Comparison of ENCODE assay signal across 8 cellular contexts in genomic region chr13:110397445-110397844, GRCh38.
DNase-seq lines count a peak whose midpoint lies in the region; ATAC-seq and TF ChIP-seq lines count a peak whose summit lies in the region.

No MANE protein-coding gene starts in this region.

- peak overlapping the region; percentile 29 for H3K27ac Mint-ChIP-seq in neural crest cell (ENCODE audit: unreplicated experiment)

- H3K79me2 ChIP-seq in SK-N-SH (ENCODE audit: insufficient read depth) = peaks cover 49% of the 10 kb centered on the region

- CTCF ChIA-PET in SK-N-SH (lab: Yijun Ruan, JAX) = interaction anchor here (0.8 to 4.3 kb wide), 2 partner anchors 14 to 150 kb away, joined by 3 to 21 read pairs; no protein-coding TSS in a partner anchor

- H3K9me2 ChIP-seq in SK-N-SH = no peaks in the 10 kb centered on the region

- H3K36me3 ChIP-seq in SK-N-SH (replicated peaks in 1 of 2; ENCODE audit: control insufficient read depth in 1 of 2, insufficient read depth in 2 of 2, low read length in 1 of 2) (no peaks in the 10 kb centered on the region), vagina (no peaks in the 10 kb centered on the region)

- 81% methylated on average over 9 of the region's 9 CpGs for WGBS in SK-N-SH (ENCODE audit: low lambda C conversion rate)

- peaks cover 73% of the 10 kb centered on the region for H3F3A ChIP-seq in SK-N-SH (replicated peaks; ENCODE audit: insufficient read depth)

- H3K27ac ChIP-seq in SK-N-SH (ENCODE audit: low read depth in 2 of 2, low read length in 1 of 2) (peak overlapping the region; percentile 40 to 94; a peak in 3 of 4 replicates), vagina (peak overlapping the region; percentile 89)

- TF ChIP-seq POLR2A in vagina (IDR thresholded peaks at IDR 0.05) = no peak

- peaks cover 16 to 53% of the 10 kb centered on the region in 2 experiments for H3K4me1 ChIP-seq in SK-N-SH (ENCODE audit: control insufficient read depth in 1 of 2, insufficient read depth in 2 of 2, low read depth in 1 of 2, low read length in 1 of 2)
- H3K4me1 ChIP-seq in vagina = peaks cover 39% of the 10 kb centered on the region

- H2AFZ ChIP-seq in SK-N-SH (ENCODE audit: low read depth) = no peak overlapping the region

- no peaks in the 10 kb centered on the region for H3K9me3 ChIP-seq in SK-N-SH
- H3K9me3 ChIP-seq in vagina = no peaks in the 10 kb centered on the region

- peaks cover 5% of the 10 kb centered on the region for H3K9me3 Mint-ChIP-seq in neural crest cell

- ATAC-seq in SK-N-SH treated with all-trans-retinoic acid at 6 μM for 48 hours (no peak), HG02798 (IDR thresholded peaks at IDR 0.05; ENCODE audit: poor library complexity, unreplicated experiment) (no peak), GM18858 (IDR thresholded peaks at IDR 0.05; ENCODE audit: unreplicated experiment) (no peak)

- H3K4me3 Mint-ChIP-seq in neural crest cell = peak overlapping the region; percentile 7

- DNase-seq in SK-N-SH (no peak), fibroblast of peridontal ligament (ENCODE audit: extremely low read depth) (peak; percentile 91), neural crest cell (ENCODE audit: low read depth, low spot score) (no peak), vagina (ENCODE audit: extremely low spot score in 2 of 2) (no peak), NCI-H146 treated with DMSO at 0.1 percent for 48 hours (lab: John Stamatoyannopoulos, UW; ENCODE audit: unreplicated experiment) (no peak)

- POLR2A ChIA-PET in SK-N-SH (lab: Yijun Ruan, JAX) = no interaction called here

- TF ChIP-seq EP300 in SK-N-SH (IDR thresholded peaks at IDR 0.05; ENCODE audit: borderline replicate concordance in 1 of 2, low read depth in 1 of 2, low read length in 1 of 2) = no peak

- TF ChIP-seq CTCF in SK-N-SH (IDR thresholded peaks at IDR 0.05) = no peak
- no peak for TF ChIP-seq CTCF in neural crest cell (conservative IDR thresholded peaks at IDR 0.05)
- no peak for TF ChIP-seq CTCF in vagina (IDR thresholded peaks at IDR 0.05)

- H4K20me1 ChIP-seq in SK-N-SH (ENCODE audit: insufficient read depth) = no peaks in the 10 kb centered on the region

- peak overlapping the region; percentile 42; the same call in 1 of the 2 replicates for H3K4me2 ChIP-seq in SK-N-SH

- H3K27me3 ChIP-seq in SK-N-SH (ENCODE audit: insufficient read depth) (no peaks in the 10 kb centered on the region), vagina (no peaks in the 10 kb centered on the region)

- no peaks in the 10 kb centered on the region for H3K27me3 Mint-ChIP-seq in neural crest cell (ENCODE audit: low read depth)

- TF ChIP-seq RAD21 in SK-N-SH (IDR thresholded peaks at IDR 0.05; ENCODE audit: low read length) = no peak

- H3K4me1 Mint-ChIP-seq in neural crest cell = peaks cover 34% of the 10 kb centered on the region

- peak overlapping the region; percentile 52; the same call in 1 of the 2 replicates for H3K9ac ChIP-seq in SK-N-SH

- H3K36me3 Mint-ChIP-seq in neural crest cell (ENCODE audit: low read depth) = peaks cover 19% of the 10 kb centered on the region

- intact Hi-C loops in vagina (cut with DNase I) = loop anchor here (5.0 kb wide), 1 partner anchor 90 kb away; the partner anchor contains the start of genes COL4A1 and COL4A2

- no peak overlapping the region for H3K4me3 ChIP-seq in SK-N-SH (ENCODE audit: low read depth in 2 of 2, low read length in 1 of 2)
- H3K4me3 ChIP-seq in vagina = peak overlapping the region; percentile 19 to 30

TF ChIP-seq in SK-N-SH, 30 proteins besides CTCF, POLR2A, EP300 and RAD21:
- TF ChIP-seq RCOR1 (IDR thresholded peaks at IDR 0.05; ENCODE audit: low read length) (no peak), MEF2A (IDR thresholded peaks at IDR 0.05; ENCODE audit: borderline replicate concordance, low read depth) (no peak), TCF12 (IDR thresholded peaks at IDR 0.05) (no peak), POLR2AphosphoS5 (IDR thresholded peaks at IDR 0.05; ENCODE audit: low read depth, low read length) (no peak), EZH2phosphoT487 (IDR thresholded peaks at IDR 0.05; ENCODE audit: borderline replicate concordance, low read depth) (no peak), SIN3A (IDR thresholded peaks at IDR 0.05; ENCODE audit: borderline replicate concordance, low read depth, low read length) (no peak)
TF ChIP-seq in SK-N-SH: peak in this region for 0.

TF ChIP-seq in SK-N-SH treated with all-trans-retinoic acid at 6 μM for 48 hours, 23 proteins besides CTCF, POLR2A, EP300 and RAD21:
- TF ChIP-seq SNAI2 (CRISPR knock-in tag; IDR thresholded peaks at IDR 0.05) = no peak
- no peak for TF ChIP-seq OSR1 (CRISPR knock-in tag; IDR thresholded peaks at IDR 0.05)
- TF ChIP-seq ARNTL (CRISPR knock-in tag; IDR thresholded peaks at IDR 0.05; ENCODE audit: borderline replicate concordance, low read depth) = no peak
- TF ChIP-seq ZC3H10 (CRISPR knock-in tag; IDR thresholded peaks at IDR 0.05) = no peak
- no peak for TF ChIP-seq ZFP3 (CRISPR knock-in tag; IDR thresholded peaks at IDR 0.05)
- TF ChIP-seq POU6F1 (CRISPR knock-in tag; IDR thresholded peaks at IDR 0.05; ENCODE audit: borderline replicate concordance, low read depth) = no peak
- no peak for TF ChIP-seq ISL1 (CRISPR knock-in tag; IDR thresholded peaks at IDR 0.05)
- TF ChIP-seq PPARA (CRISPR knock-in tag; IDR thresholded peaks at IDR 0.05; ENCODE audit: borderline replicate concordance) = no peak
- TF ChIP-seq PATZ1 (CRISPR knock-in tag; IDR thresholded peaks at IDR 0.05; ENCODE audit: borderline replicate concordance) = no peak
- TF ChIP-seq TSHZ2 (CRISPR knock-in tag; IDR thresholded peaks at IDR 0.05) = no peak
- TF ChIP-seq ZFP30 (CRISPR knock-in tag; IDR thresholded peaks at IDR 0.05) = no peak
- no peak for TF ChIP-seq TOX (CRISPR knock-in tag; IDR thresholded peaks at IDR 0.05; ENCODE audit: borderline replicate concordance)
- TF ChIP-seq BACH2 (CRISPR knock-in tag; IDR thresholded peaks at IDR 0.05; ENCODE audit: borderline replicate concordance) = no peak
- no peak for TF ChIP-seq TCF4 (CRISPR knock-in tag; IDR thresholded peaks at IDR 0.05; ENCODE audit: borderline replicate concordance)
- TF ChIP-seq ZNF8 (CRISPR knock-in tag; IDR thresholded peaks at IDR 0.05) = no peak
- no peak for TF ChIP-seq ESRRG (CRISPR knock-in tag; IDR thresholded peaks at IDR 0.05)
- no peak for TF ChIP-seq ZNF565 (CRISPR knock-in tag; conservative IDR thresholded peaks at IDR 0.05; ENCODE audit: low read depth)
- no peak for TF ChIP-seq ZNF70 (CRISPR knock-in tag; IDR thresholded peaks at IDR 0.05)
- no peak for TF ChIP-seq CSDC2 (CRISPR knock-in tag; IDR thresholded peaks at IDR 0.05)

Comparison
In these comparisons a context has a peak if more than half of its experiments do, and no peak if none do; other contexts are left out.
1. H3K4me3 ChIP-seq: peak in vagina (2 of 2); none in SK-N-SH (0 of 2).